Comparison of ENCODE assay signal across 1 cellular context in genomic region chr3:25128735-25129134, GRCh38.
TF ChIP-seq lines count a peak whose summit lies in the region.

No MANE protein-coding gene starts in this region.

TF ChIP-seq in HEK293, 187 proteins besides CTCF, POLR2A, EP300 and RAD21 (continued from another document):
- TF ChIP-seq, protein P1, sequence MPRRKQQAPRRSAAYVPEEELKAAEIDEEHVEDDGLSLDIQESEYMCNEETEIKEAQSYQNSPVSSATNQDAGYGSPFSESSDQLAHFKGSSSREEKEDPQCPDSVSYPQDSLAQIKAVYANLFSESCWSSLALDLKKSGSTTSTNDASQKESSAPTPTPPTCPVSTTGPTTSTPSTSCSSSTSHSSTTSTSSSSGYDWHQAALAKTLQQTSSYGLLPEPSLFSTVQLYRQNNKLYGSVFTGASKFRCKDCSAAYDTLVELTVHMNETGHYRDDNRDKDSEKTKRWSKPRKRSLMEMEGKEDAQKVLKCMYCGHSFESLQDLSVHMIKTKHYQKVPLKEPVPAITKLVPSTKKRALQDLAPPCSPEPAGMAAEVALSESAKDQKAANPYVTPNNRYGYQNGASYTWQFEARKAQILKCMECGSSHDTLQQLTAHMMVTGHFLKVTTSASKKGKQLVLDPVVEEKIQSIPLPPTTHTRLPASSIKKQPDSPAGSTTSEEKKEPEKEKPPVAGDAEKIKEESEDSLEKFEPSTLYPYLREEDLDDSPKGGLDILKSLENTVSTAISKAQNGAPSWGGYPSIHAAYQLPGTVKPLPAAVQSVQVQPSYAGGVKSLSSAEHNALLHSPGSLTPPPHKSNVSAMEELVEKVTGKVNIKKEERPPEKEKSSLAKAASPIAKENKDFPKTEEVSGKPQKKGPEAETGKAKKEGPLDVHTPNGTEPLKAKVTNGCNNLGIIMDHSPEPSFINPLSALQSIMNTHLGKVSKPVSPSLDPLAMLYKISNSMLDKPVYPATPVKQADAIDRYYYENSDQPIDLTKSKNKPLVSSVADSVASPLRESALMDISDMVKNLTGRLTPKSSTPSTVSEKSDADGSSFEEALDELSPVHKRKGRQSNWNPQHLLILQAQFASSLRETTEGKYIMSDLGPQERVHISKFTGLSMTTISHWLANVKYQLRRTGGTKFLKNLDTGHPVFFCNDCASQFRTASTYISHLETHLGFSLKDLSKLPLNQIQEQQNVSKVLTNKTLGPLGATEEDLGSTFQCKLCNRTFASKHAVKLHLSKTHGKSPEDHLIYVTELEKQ (tag by site-specific recombination; IDR thresholded peaks at IDR 0.05; ENCODE audit: borderline replicate concordance) = no peak
- no peak for TF ChIP-seq ZNF624 (tag by site-specific recombination; IDR thresholded peaks at IDR 0.05)
- TF ChIP-seq ZNF19 (tag by site-specific recombination; IDR thresholded peaks at IDR 0.05; ENCODE audit: low read depth) = no peak
- TF ChIP-seq, protein P2, sequence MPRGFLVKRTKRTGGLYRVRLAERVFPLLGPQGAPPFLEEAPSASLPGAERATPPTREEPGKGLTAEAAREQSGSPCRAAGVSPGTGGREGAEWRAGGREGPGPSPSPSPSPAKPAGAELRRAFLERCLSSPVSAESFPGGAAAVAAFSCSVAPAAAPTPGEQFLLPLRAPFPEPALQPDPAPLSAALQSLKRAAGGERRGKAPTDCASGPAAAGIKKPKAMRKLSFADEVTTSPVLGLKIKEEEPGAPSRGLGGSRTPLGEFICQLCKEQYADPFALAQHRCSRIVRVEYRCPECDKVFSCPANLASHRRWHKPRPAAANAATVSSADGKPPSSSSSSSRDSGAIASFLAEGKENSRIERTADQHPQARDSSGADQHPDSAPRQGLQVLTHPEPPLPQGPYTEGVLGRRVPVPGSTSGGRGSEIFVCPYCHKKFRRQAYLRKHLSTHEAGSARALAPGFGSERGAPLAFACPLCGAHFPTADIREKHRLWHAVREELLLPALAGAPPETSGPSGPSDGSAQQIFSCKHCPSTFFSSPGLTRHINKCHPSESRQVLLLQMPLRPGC (tag by site-specific recombination; IDR thresholded peaks at IDR 0.05) = no peak
- no peak for TF ChIP-seq ZSCAN30 (tag by site-specific recombination; IDR thresholded peaks at IDR 0.05)
- no peak for TF ChIP-seq ZNF37A (tag by site-specific recombination; IDR thresholded peaks at IDR 0.05)
